In genomic region chr6:30626484-30627366, GRCh38 we compare ENCODE assay signal across 1 cellular context.
TF ChIP-seq lines count a peak whose summit lies in the region.

TSS of gene ATAT1 (plus strand) at chr6:30626874.

TF ChIP-seq in HepG2, 621 proteins besides CTCF, POLR2A, EP300 and RAD21 (continued from another document and continues in another):
- TF ChIP-seq AKNA (CRISPR knock-in tag; IDR thresholded peaks at IDR 0.05; ENCODE audit: borderline replicate concordance), result no peak; the same call in 1 of the 2 replicates
- TF ChIP-seq FIP1L1 (IDR thresholded peaks at IDR 0.05; ENCODE audit: borderline replicate concordance, insufficient read depth, low read depth, low read length), result peak; percentile 97; the same call in 1 of the 2 replicates
- TF ChIP-seq KDM1A (CRISPR knock-in tag; IDR thresholded peaks at IDR 0.05), result no peak
- TF ChIP-seq AGO2 (optimal IDR thresholded peaks at IDR 0.05; ENCODE audit: low read depth, low read length), result peak; percentile 99
- TF ChIP-seq, protein P1, sequence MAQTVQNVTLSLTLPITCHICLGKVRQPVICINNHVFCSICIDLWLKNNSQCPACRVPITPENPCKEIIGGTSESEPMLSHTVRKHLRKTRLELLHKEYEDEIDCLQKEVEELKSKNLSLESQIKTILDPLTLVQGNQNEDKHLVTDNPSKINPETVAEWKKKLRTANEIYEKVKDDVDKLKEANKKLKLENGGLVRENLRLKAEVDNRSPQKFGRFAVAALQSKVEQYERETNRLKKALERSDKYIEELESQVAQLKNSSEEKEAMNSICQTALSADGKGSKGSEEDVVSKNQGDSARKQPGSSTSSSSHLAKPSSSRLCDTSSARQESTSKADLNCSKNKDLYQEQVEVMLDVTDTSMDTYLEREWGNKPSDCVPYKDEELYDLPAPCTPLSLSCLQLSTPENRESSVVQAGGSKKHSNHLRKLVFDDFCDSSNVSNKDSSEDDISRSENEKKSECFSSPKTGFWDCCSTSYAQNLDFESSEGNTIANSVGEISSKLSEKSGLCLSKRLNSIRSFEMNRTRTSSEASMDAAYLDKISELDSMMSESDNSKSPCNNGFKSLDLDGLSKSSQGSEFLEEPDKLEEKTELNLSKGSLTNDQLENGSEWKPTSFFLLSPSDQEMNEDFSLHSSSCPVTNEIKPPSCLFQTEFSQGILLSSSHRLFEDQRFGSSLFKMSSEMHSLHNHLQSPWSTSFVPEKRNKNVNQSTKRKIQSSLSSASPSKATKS (CRISPR knock-in tag; IDR thresholded peaks at IDR 0.05), result no peak
- no peak for TF ChIP-seq ZNF775 (CRISPR knock-in tag; IDR thresholded peaks at IDR 0.05; ENCODE audit: borderline replicate concordance)
- peak; percentile 67; the same call in 1 of the 2 replicates for TF ChIP-seq ARNT2 (CRISPR knock-in tag; IDR thresholded peaks at IDR 0.05; ENCODE audit: low read depth)
- no peak for TF ChIP-seq ZNF451 (CRISPR knock-in tag; IDR thresholded peaks at IDR 0.05)
- no peak for TF ChIP-seq SUZ12 (IDR thresholded peaks at IDR 0.05; ENCODE audit: low read depth, low read length)
- TF ChIP-seq ZNF720 (CRISPR knock-in tag; IDR thresholded peaks at IDR 0.05), result no peak
- no peak for TF ChIP-seq KAT2B (IDR thresholded peaks at IDR 0.05; ENCODE audit: borderline replicate concordance, low read depth, low read length)
- TF ChIP-seq GTF2F1 (IDR thresholded peaks at IDR 0.05; ENCODE audit: low read length), result no peak
- TF ChIP-seq PLRG1 (conservative IDR thresholded peaks at IDR 0.05), result no peak
- TF ChIP-seq, protein P2, sequence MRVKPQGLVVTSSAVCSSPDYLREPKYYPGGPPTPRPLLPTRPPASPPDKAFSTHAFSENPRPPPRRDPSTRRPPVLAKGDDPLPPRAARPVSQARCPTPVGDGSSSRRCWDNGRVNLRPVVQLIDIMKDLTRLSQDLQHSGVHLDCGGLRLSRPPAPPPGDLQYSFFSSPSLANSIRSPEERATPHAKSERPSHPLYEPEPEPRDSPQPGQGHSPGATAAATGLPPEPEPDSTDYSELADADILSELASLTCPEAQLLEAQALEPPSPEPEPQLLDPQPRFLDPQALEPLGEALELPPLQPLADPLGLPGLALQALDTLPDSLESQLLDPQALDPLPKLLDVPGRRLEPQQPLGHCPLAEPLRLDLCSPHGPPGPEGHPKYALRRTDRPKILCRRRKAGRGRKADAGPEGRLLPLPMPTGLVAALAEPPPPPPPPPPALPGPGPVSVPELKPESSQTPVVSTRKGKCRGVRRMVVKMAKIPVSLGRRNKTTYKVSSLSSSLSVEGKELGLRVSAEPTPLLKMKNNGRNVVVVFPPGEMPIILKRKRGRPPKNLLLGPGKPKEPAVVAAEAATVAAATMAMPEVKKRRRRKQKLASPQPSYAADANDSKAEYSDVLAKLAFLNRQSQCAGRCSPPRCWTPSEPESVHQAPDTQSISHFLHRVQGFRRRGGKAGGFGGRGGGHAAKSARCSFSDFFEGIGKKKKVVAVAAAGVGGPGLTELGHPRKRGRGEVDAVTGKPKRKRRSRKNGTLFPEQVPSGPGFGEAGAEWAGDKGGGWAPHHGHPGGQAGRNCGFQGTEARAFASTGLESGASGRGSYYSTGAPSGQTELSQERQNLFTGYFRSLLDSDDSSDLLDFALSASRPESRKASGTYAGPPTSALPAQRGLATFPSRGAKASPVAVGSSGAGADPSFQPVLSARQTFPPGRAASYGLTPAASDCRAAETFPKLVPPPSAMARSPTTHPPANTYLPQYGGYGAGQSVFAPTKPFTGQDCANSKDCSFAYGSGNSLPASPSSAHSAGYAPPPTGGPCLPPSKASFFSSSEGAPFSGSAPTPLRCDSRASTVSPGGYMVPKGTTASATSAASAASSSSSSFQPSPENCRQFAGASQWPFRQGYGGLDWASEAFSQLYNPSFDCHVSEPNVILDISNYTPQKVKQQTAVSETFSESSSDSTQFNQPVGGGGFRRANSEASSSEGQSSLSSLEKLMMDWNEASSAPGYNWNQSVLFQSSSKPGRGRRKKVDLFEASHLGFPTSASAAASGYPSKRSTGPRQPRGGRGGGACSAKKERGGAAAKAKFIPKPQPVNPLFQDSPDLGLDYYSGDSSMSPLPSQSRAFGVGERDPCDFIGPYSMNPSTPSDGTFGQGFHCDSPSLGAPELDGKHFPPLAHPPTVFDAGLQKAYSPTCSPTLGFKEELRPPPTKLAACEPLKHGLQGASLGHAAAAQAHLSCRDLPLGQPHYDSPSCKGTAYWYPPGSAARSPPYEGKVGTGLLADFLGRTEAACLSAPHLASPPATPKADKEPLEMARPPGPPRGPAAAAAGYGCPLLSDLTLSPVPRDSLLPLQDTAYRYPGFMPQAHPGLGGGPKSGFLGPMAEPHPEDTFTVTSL (CRISPR knock-in tag; IDR thresholded peaks at IDR 0.05; ENCODE audit: borderline replicate concordance), result peak; percentile 46; the same call in 1 of the 2 replicates
- TF ChIP-seq, protein P3, sequence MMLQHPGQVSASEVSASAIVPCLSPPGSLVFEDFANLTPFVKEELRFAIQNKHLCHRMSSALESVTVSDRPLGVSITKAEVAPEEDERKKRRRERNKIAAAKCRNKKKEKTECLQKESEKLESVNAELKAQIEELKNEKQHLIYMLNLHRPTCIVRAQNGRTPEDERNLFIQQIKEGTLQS (CRISPR knock-in tag; IDR thresholded peaks at IDR 0.05), result no peak; the same call in 1 of the 2 replicates
- TF ChIP-seq HNRNPH1 (optimal IDR thresholded peaks at IDR 0.05; ENCODE audit: low read depth, low read length), result peak; percentile 95
- TF ChIP-seq ZFX (CRISPR knock-in tag; IDR thresholded peaks at IDR 0.05; ENCODE audit: low read depth), result peak; percentile 98
- TF ChIP-seq HNF1A (IDR thresholded peaks at IDR 0.05; ENCODE audit: low read depth), result no peak
- TF ChIP-seq HNF1A (CRISPR knock-in tag; IDR thresholded peaks at IDR 0.05; ENCODE audit: borderline replicate concordance), result peak; percentile 91
- TF ChIP-seq, protein P4, sequence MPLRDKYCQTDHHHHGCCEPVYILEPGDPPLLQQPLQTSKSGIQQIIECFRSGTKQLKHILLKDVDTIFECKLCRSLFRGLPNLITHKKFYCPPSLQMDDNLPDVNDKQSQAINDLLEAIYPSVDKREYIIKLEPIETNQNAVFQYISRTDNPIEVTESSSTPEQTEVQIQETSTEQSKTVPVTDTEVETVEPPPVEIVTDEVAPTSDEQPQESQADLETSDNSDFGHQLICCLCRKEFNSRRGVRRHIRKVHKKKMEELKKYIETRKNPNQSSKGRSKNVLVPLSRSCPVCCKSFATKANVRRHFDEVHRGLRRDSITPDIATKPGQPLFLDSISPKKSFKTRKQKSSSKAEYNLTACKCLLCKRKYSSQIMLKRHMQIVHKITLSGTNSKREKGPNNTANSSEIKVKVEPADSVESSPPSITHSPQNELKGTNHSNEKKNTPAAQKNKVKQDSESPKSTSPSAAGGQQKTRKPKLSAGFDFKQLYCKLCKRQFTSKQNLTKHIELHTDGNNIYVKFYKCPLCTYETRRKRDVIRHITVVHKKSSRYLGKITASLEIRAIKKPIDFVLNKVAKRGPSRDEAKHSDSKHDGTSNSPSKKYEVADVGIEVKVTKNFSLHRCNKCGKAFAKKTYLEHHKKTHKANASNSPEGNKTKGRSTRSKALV (CRISPR knock-in tag; IDR thresholded peaks at IDR 0.05), result no peak
- TF ChIP-seq KMT2B (CRISPR knock-in tag; IDR thresholded peaks at IDR 0.05), result peak; percentile 86
- TF ChIP-seq ATF7 (IDR thresholded peaks at IDR 0.05), result no peak
- TF ChIP-seq ATF7 (CRISPR knock-in tag; IDR thresholded peaks at IDR 0.05), result peak; percentile 72; the same call in 1 of the 2 replicates
- TF ChIP-seq THYN1 (CRISPR knock-in tag; IDR thresholded peaks at IDR 0.05; ENCODE audit: borderline replicate concordance, low read depth), result no peak
- no peak for TF ChIP-seq ZNF780A (CRISPR knock-in tag; IDR thresholded peaks at IDR 0.05)
- TF ChIP-seq, protein P5, sequence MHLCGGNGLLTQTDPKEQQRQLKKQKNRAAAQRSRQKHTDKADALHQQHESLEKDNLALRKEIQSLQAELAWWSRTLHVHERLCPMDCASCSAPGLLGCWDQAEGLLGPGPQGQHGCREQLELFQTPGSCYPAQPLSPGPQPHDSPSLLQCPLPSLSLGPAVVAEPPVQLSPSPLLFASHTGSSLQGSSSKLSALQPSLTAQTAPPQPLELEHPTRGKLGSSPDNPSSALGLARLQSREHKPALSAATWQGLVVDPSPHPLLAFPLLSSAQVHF (CRISPR knock-in tag; IDR thresholded peaks at IDR 0.05), result no peak
- TF ChIP-seq, protein P6, sequence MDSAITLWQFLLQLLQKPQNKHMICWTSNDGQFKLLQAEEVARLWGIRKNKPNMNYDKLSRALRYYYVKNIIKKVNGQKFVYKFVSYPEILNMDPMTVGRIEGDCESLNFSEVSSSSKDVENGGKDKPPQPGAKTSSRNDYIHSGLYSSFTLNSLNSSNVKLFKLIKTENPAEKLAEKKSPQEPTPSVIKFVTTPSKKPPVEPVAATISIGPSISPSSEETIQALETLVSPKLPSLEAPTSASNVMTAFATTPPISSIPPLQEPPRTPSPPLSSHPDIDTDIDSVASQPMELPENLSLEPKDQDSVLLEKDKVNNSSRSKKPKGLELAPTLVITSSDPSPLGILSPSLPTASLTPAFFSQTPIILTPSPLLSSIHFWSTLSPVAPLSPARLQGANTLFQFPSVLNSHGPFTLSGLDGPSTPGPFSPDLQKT (CRISPR knock-in tag; IDR thresholded peaks at IDR 0.05; ENCODE audit: borderline replicate concordance), result no peak
- TF ChIP-seq ZNF367 (CRISPR knock-in tag; IDR thresholded peaks at IDR 0.05; ENCODE audit: borderline replicate concordance), result no peak
- no peak for TF ChIP-seq TBL1XR1 (IDR thresholded peaks at IDR 0.05; ENCODE audit: borderline replicate concordance, low read length, partially characterized antibody)
- TF ChIP-seq ZNF672 (CRISPR knock-in tag; IDR thresholded peaks at IDR 0.05), result no peak
